ENCODE assay signal across 16 cellular contexts in genomic region chr18:48059363-48060109, GRCh38.
DNase-seq lines count a peak whose midpoint lies in the region; ATAC-seq and TF ChIP-seq lines count a peak whose summit lies in the region.
"Had no signal": no experiment of that assay in that cellular context is flagged by ENCODE, and none has a peak within 500 bp of the region (broad histone marks: within the 10 kb centered on the region; RNA-seq: fewer than 3 reads in every experiment).

No MANE protein-coding gene starts in this region.

- no peaks in the 10 kb centered on the region for H3K9me2 ChIP-seq in GM23248 (ENCODE audit: insufficient read depth)

- in situ Hi-C loops in GM23248 (cut with MboI): no loop called here

- DNase-seq in NCI-H2227 treated with DMSO at 0.1 percent for 48 hours (lab: John Stamatoyannopoulos, UW) (peak; percentile 67), amniotic epithelial cell (ENCODE audit: low read depth) (peak; percentile 43), kidney tubule cell (ENCODE audit: low spot score) (peak; percentile 15), suprapubic skin (ENCODE audit: low spot score in 2 of 2) (no peak), putamen (ENCODE audit: low spot score) (no peak), GM23248 (no peak)
- DNase-seq: activated CD4-positive, alpha-beta T cell treated with anti-CD3 and anti-CD28 coated beads, Interleukin-2, amount 50 U/mL, for 4 hours; activated naive CD4-positive, alpha-beta T cell treated with anti-CD3 and anti-CD28 coated beads, Interleukin-2, amount 10 ng/mL, durations not matched to agents 7 days and 5 days; activated T-cell treated with anti-CD3 and anti-CD28 coated beads for 4 hours; COR-L47; foreskin melanocyte; left ventricle myocardium inferior; NCI-H1092 treated with DMSO at 0.1 percent for 48 hours; stimulated activated CD4-positive, alpha-beta T cell treated with anti-CD3 and anti-CD28 coated beads, Interleukin-2, amount 100 ng/mL, for 48 hours had no signal

- no peak for TF ChIP-seq CTCF in suprapubic skin (IDR thresholded peaks at IDR 0.05)

- no peaks in the 10 kb centered on the region for H3K9me3 ChIP-seq in suprapubic skin
- H3K9me3 ChIP-seq in GM23248 (ENCODE audit: low read depth): no peaks in the 10 kb centered on the region
- H3K9me3 ChIP-seq: left ventricle myocardium inferior, ovary had no signal

- WGBS in suprapubic skin: 38% methylated on average over 8 of the region's 8 CpGs
- WGBS in GM23248 (ENCODE audit: low coverage in 1 of 2, low lambda C conversion rate in 2 of 2, missing lambda C conversion rate in 2 of 2), 2 experiments: 4 to 6% methylated on average over 7 to 8 of the region's 8 CpGs

- ATAC-seq in HG02678 (IDR thresholded peaks at IDR 0.05; ENCODE audit: unreplicated experiment): no peak

- TF ChIP-seq POLR2A in suprapubic skin (IDR thresholded peaks at IDR 0.05): no peak

- H2AFZ ChIP-seq in GM23248: no peak overlapping the region

- H3K27ac ChIP-seq in suprapubic skin (peak overlapping the region; percentile 34), GM23248 (no peak overlapping the region)
- H3K27ac ChIP-seq: left ventricle myocardium inferior, ovary had no signal

- no peak for TF ChIP-seq EP300 in suprapubic skin (IDR thresholded peaks at IDR 0.05)

- H3K27me3 ChIP-seq in suprapubic skin (no peaks in the 10 kb centered on the region), GM23248 (replicated peaks; ENCODE audit: insufficient read depth) (peaks cover 27% of the 10 kb centered on the region; the same call in 1 of the 2 replicates)
- H3K27me3 ChIP-seq: ovary had no signal

- H3K4me3 ChIP-seq in suprapubic skin (no peak overlapping the region), GM23248 (no peak overlapping the region)
- H3K4me3 ChIP-seq: left ventricle myocardium inferior, ovary had no signal

- no peaks in the 10 kb centered on the region for H4K20me1 ChIP-seq in GM23248 (ENCODE audit: insufficient read depth)

- no peaks in the 10 kb centered on the region for H3F3A ChIP-seq in GM23248 (ENCODE audit: insufficient read depth)

- no peaks in the 10 kb centered on the region for H3K36me3 ChIP-seq in suprapubic skin
- H3K36me3 ChIP-seq in GM23248 (ENCODE audit: low read depth): no peaks in the 10 kb centered on the region
- H3K36me3 ChIP-seq: left ventricle myocardium inferior, ovary had no signal

- peaks cover 42% of the 10 kb centered on the region for H3K4me1 ChIP-seq in suprapubic skin
- H3K4me1 ChIP-seq in GM23248 (ENCODE audit: insufficient read depth): no peaks in the 10 kb centered on the region

- no peaks in the 10 kb centered on the region for H3K79me2 ChIP-seq in GM23248 (ENCODE audit: insufficient read depth)

- H3K4me2 ChIP-seq in GM23248 (ENCODE audit: unreplicated experiment): no peak overlapping the region

- no peak overlapping the region for H3K9ac ChIP-seq in GM23248

Comparison
In these comparisons a context has a peak if more than half of its experiments do, and no peak if none do; other contexts are left out.
1. DNase-seq: peak in NCI-H2227 treated with DMSO at 0.1 percent for 48 hours (single experiment), amniotic epithelial cell (single experiment) and kidney tubule cell (single experiment); none in suprapubic skin (0 of 2), putamen (single experiment) and GM23248 (single experiment).